ENCODE assay signal across 18 cellular contexts in the genomic region with DNA sequence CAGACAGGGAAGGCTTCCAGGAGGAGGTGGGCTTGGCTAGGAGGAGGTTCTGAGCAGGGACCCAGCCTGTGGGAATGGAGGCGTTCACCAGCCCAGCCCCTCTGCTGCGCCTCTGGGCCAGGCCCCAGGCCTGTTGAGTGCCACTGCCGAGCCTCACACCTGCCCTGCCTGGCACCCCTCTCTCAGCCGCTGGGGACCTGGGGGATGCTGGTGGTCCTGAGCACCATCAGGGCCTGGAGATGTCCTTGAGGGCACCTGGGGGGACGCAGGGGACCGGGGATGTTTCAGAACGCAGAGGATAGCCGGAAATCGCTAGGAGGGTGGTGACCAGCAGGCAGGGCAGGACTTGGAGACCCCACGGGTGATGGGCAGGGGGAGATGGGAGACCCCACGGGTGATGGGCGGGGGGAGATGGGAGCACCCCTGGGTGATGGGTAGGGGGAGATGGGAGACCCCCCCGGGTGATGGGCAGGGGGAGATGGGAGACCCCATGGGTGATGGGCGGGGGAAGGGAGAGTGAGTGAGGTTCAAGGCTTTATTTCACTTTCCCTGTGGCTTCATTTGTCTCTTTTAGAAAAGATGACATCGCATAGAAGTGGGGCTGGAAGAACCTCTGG.
DNase-seq lines count a peak whose midpoint lies in the region; ATAC-seq, FAIRE-seq and TF ChIP-seq lines count a peak whose summit lies in the region.
"Had no signal": no experiment of that assay in that cellular context is flagged by ENCODE, and none has a peak within 500 bp of the region (broad histone marks: within the 10 kb centered on the region; RNA-seq: fewer than 3 reads in every experiment).

No MANE protein-coding gene starts in this region.

- no peaks in the 10 kb centered on the region for H3K9me3 Mint-ChIP-seq in nephron progenitor cell
- H3K9me3 Mint-ChIP-seq: CD4-positive, alpha-beta memory T cell had no signal

- POLR2A ChIA-PET in HEK293 (lab: Yijun Ruan, JAX): no interaction called here

- H3K9me3 ChIP-seq in HEK293 (ENCODE audit: control insufficient read depth, insufficient read depth, low read depth, low read length): no peaks in the 10 kb centered on the region

- H3K4me1 ChIP-seq in HEK293 (ENCODE audit: control insufficient read depth, insufficient read depth, low read length): no peaks in the 10 kb centered on the region

- no peaks in the 10 kb centered on the region for H3K27me3 Mint-ChIP-seq in nephron progenitor cell (ENCODE audit: low read depth, poor library complexity)

- H3K36me3 ChIP-seq in HEK293 (ENCODE audit: control insufficient read depth in 2 of 2, insufficient read depth in 1 of 2, low read length in 2 of 2): no peaks in the 10 kb centered on the region

- no peak for ATAC-seq in HG02610 (IDR thresholded peaks at IDR 0.05; ENCODE audit: unreplicated experiment)

- H3K4me3 ChIP-seq in HEK293 (ENCODE audit: low read depth, low read length): no peak overlapping the region

- peak; percentile 55 for FAIRE-seq in HTR-8/SVneo (lab: Jason Lieb, UNC)
- FAIRE-seq: GM12891, GM18507, H1 had no signal

- TF ChIP-seq CTCF in HEK293 (tag by site-specific recombination; IDR thresholded peaks at IDR 0.05) (no peak), nephron progenitor cell (IDR thresholded peaks at IDR 0.05) (no peak)

- H3K27ac ChIP-seq in HEK293 (ENCODE audit: extremely low read depth, low read depth, low read length): no peak overlapping the region

- CTCF ChIA-PET in HEK293 (lab: Yijun Ruan, JAX): interaction anchor here (0.6 to 0.8 kb wide), 2 partner anchors 15 to 329 kb away, joined by 3 read pairs; no protein-coding TSS in a partner anchor

- H3K4me3 Mint-ChIP-seq in nephron progenitor cell: no peak overlapping the region
- H3K4me3 Mint-ChIP-seq: CD4-positive, alpha-beta memory T cell had no signal

- no peaks in the 10 kb centered on the region for H3K36me3 Mint-ChIP-seq in nephron progenitor cell (ENCODE audit: low read depth)
- H3K36me3 Mint-ChIP-seq: CD4-positive, alpha-beta memory T cell had no signal

- H3K27ac Mint-ChIP-seq in nephron progenitor cell: peak overlapping the region; percentile 51

- H3K4me1 Mint-ChIP-seq in nephron progenitor cell: peaks cover 46% of the 10 kb centered on the region

- DNase-seq in HTR-8/SVneo (ENCODE audit: insufficient read length, low spot score) (no peak), nephron progenitor cell (no peak), NCI-H1048 (lab: John Stamatoyannopoulos, UW) (no peak)
- no peak for DNase-seq in activated CD4-positive, alpha-beta T cell treated with anti-CD3 and anti-CD28 coated beads for 48 hours
- DNase-seq: C1 segment of cervical spinal cord, Calu3, COR-L47, DMS53, DMS79 treated with DMSO at 0.1 percent for 48 hours, GF-D8, H7, HCEC 1CT had no signal

TF ChIP-seq in HEK293, 187 proteins besides CTCF, POLR2A, EP300 and RAD21:
- TF ChIP-seq GLIS2 (tag by site-specific recombination; IDR thresholded peaks at IDR 0.05) (peak; percentile 45), ZBTB7A (tag by site-specific recombination; IDR thresholded peaks at IDR 0.05; ENCODE audit: low read depth) (peak; percentile 86; the same call in 1 of the 2 replicates), ZNF221 (tag by site-specific recombination; IDR thresholded peaks at IDR 0.05; ENCODE audit: borderline replicate concordance) (no peak)
